In the genomic region with DNA sequence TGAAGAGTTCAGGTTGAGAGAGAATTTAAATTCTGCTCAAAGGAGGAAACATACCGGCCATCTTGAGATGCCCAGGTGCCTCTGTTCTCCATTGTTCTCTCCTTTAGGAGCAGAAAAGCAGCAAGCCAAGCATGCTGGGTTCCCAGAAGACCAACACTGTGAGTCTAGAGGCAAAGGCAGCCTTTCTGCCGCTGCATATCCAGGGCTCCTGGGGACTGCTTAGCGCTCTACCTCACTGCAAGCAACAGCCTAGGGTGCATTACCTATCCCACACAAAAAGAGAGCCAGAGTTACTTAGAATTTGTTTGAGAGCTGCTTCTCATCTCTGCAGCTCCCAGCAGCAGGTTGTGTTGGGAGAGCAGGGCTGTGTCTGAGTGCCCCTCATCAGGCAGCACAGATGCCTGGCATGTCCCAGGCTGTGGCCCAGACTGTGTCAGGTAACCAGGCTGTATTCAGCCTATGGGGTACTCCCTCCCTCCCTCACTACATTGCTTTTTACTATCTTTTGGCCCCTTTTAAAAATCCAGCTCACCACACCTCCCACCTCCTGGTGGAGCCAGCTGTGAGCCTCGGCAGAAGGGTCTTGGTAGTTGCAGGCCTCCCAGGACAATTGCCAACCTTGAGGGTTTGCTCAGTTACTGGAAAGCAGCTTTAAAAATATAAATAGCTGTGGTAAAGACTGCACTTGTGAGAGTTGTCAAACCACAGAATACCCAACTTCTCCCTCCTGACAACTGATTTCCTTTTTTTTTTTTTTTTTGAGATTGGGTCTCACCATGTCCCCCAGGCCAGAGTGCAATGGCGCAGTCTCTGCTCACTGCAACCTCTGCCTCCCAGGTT, we compare ENCODE assay signal across 11 cellular contexts. TPM values are rescaled to one million over a fixed set of nuclear protein-coding genes. Genes with fewer than 3 reads are reported as not detected.
DNase-seq lines count a peak whose midpoint lies in the region; ATAC-seq and TF ChIP-seq lines count a peak whose summit lies in the region.
"Had no signal": no experiment of that assay in that cellular context is flagged by ENCODE, and none has a peak within 500 bp of the region (broad histone marks: within the 10 kb centered on the region; RNA-seq: fewer than 3 reads in every experiment).

No MANE protein-coding gene starts in this region.

- no peaks in the 10 kb centered on the region for H3K27me3 ChIP-seq in CD4-positive, CD25-positive, alpha-beta regulatory T cell (ENCODE audit: control insufficient read depth, insufficient read depth, low read length)
- H3K27me3 ChIP-seq: cardiac muscle cell had no signal

- H3K27ac Mint-ChIP-seq in CD4-positive, CD25-positive, alpha-beta regulatory T cell: peak overlapping the region in 2 of 3 donors; percentile 66 to 68
- H3K27ac Mint-ChIP-seq in WTC11 (no peak overlapping the region), CD14-positive monocyte (peak overlapping the region in 1 of 7 donors; percentile 36)

- H3K27ac ChIP-seq in CD4-positive, CD25-positive, alpha-beta regulatory T cell (ENCODE audit: insufficient read depth, low read length, poor library complexity, severe bottlenecking): no peak overlapping the region
- H3K27ac ChIP-seq: cardiac muscle cell had no signal

- peak in 1 of 2 donors; percentile 24 for ATAC-seq in CD4-positive, CD25-positive, alpha-beta regulatory T cell (ENCODE audit: low read depth in 2 of 2)
- peak; percentile 67 for ATAC-seq in GM19438 (IDR thresholded peaks at IDR 0.05; ENCODE audit: low read depth, unreplicated experiment)
- peak; percentile 73 for ATAC-seq in HG03196 (IDR thresholded peaks at IDR 0.05; ENCODE audit: unreplicated experiment)
- ATAC-seq in WTC11: peak; percentile 42
- no peak for ATAC-seq in omental fat pad (ENCODE audit: low FRiP score)
- no peak for ATAC-seq in HG03520 (IDR thresholded peaks at IDR 0.05; ENCODE audit: unreplicated experiment)
- ATAC-seq: Panc1 had no signal

- intact Hi-C loops in CD14-positive monocyte (cut with micrococcal nuclease): loop anchor here in 1 of 2 donors (10.0 kb wide), 1 partner anchor 52 kb away; no protein-coding TSS in a partner anchor

- POLR2A ChIA-PET in WTC11 (lab: Charles Lee): no interaction called here

- no peaks in the 10 kb centered on the region for H3K36me3 Mint-ChIP-seq in CD4-positive, CD25-positive, alpha-beta regulatory T cell
- H3K36me3 Mint-ChIP-seq in WTC11 (no peaks in the 10 kb centered on the region), CD14-positive monocyte (no peaks in the 10 kb centered on the region)

- no peak for DNase-seq in CD4-positive, CD25-positive, alpha-beta regulatory T cell
- no peak for DNase-seq in WTC11 (ENCODE audit: low spot score)
- no peak for DNase-seq in omental fat pad (ENCODE audit: low spot score)
- DNase-seq in CD14-positive monocyte (ENCODE audit: low spot score): no peak
- DNase-seq in activated CD8-positive, alpha-beta memory T cell treated with anti-CD3 and anti-CD28 coated beads, Interleukin-2, amount 50 U/mL, for 48 hours: no peak

- H3K36me3 ChIP-seq in CD4-positive, CD25-positive, alpha-beta regulatory T cell (ENCODE audit: control insufficient read depth, insufficient read depth, low read length): no peaks in the 10 kb centered on the region
- H3K36me3 ChIP-seq: cardiac muscle cell had no signal

- H3K4me3 Mint-ChIP-seq in CD4-positive, CD25-positive, alpha-beta regulatory T cell: no peak overlapping the region
- no peak overlapping the region for H3K4me3 Mint-ChIP-seq in WTC11
- peak overlapping the region in 1 of 2 donors; percentile 7 for H3K4me3 Mint-ChIP-seq in CD14-positive monocyte

- CTCF ChIA-PET in WTC11 (lab: Charles Lee): interaction anchor here (5.4 kb wide), 1 partner anchor 13 kb away, joined by 49 read pairs; no protein-coding TSS in a partner anchor

- peaks cover 0 to 8% (median 4%) of the 10 kb centered on the region in 4 donors for H3K4me1 Mint-ChIP-seq in CD4-positive, CD25-positive, alpha-beta regulatory T cell
- H3K4me1 Mint-ChIP-seq in WTC11: peaks cover 5% of the 10 kb centered on the region
- peaks cover 32% of the 10 kb centered on the region for H3K4me1 Mint-ChIP-seq in CD14-positive monocyte

- H3K4me3 ChIP-seq in CD4-positive, CD25-positive, alpha-beta regulatory T cell (ENCODE audit: low read depth, low read length): no peak overlapping the region
- H3K4me3 ChIP-seq: cardiac muscle cell had no signal

- no peaks in the 10 kb centered on the region for H3K4me1 ChIP-seq in CD4-positive, CD25-positive, alpha-beta regulatory T cell (ENCODE audit: control insufficient read depth, insufficient read depth, low read length, poor library complexity, severe bottlenecking)

- peaks cover 0 to 7% of the 10 kb centered on the region in 2 experiments for H3K9me3 ChIP-seq in CD4-positive, CD25-positive, alpha-beta regulatory T cell (ENCODE audit: control insufficient read depth in 2 of 2, low read length in 2 of 2)

- H3K9me3 Mint-ChIP-seq in CD4-positive, CD25-positive, alpha-beta regulatory T cell: peaks cover 0 to 2% (median 0%) of the 10 kb centered on the region in 7 donors
- H3K9me3 Mint-ChIP-seq in WTC11: no peaks in the 10 kb centered on the region
- H3K9me3 Mint-ChIP-seq in CD14-positive monocyte: no peaks in the 10 kb centered on the region

- H3K27me3 Mint-ChIP-seq in CD4-positive, CD25-positive, alpha-beta regulatory T cell: no peaks in the 10 kb centered on the region
- H3K27me3 Mint-ChIP-seq in WTC11 (ENCODE audit: low read depth) (no peaks in the 10 kb centered on the region), CD14-positive monocyte (ENCODE audit: low read depth in 3 of 3) (peaks cover 0 to 5% (median 0%) of the 10 kb centered on the region in 3 donors)

- TF ChIP-seq CTCF in WTC11 (IDR thresholded peaks at IDR 0.05): no peak
- TF ChIP-seq CTCF in omental fat pad (IDR thresholded peaks at IDR 0.05): no peak
- TF ChIP-seq CTCF in CD14-positive monocyte (IDR thresholded peaks at IDR 0.05): no peak

TF ChIP-seq in WTC11, 78 proteins besides CTCF, POLR2A, EP300 and RAD21 (continues in another document):
- TF ChIP-seq, protein P1, sequence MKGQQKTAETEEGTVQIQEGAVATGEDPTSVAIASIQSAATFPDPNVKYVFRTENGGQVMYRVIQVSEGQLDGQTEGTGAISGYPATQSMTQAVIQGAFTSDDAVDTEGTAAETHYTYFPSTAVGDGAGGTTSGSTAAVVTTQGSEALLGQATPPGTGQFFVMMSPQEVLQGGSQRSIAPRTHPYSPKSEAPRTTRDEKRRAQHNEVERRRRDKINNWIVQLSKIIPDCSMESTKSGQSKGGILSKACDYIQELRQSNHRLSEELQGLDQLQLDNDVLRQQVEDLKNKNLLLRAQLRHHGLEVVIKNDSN (CRISPR knock-in tag; IDR thresholded peaks at IDR 0.05): no peak
- TF ChIP-seq, protein P2, sequence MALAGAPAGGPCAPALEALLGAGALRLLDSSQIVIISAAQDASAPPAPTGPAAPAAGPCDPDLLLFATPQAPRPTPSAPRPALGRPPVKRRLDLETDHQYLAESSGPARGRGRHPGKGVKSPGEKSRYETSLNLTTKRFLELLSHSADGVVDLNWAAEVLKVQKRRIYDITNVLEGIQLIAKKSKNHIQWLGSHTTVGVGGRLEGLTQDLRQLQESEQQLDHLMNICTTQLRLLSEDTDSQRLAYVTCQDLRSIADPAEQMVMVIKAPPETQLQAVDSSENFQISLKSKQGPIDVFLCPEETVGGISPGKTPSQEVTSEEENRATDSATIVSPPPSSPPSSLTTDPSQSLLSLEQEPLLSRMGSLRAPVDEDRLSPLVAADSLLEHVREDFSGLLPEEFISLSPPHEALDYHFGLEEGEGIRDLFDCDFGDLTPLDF (CRISPR knock-in tag; IDR thresholded peaks at IDR 0.05): no peak
- TF ChIP-seq TP53 (CRISPR knock-in tag; IDR thresholded peaks at IDR 0.05) (no peak), ZBTB21 (CRISPR knock-in tag; IDR thresholded peaks at IDR 0.05; ENCODE audit: borderline replicate concordance) (no peak)
- TF ChIP-seq, protein P3, sequence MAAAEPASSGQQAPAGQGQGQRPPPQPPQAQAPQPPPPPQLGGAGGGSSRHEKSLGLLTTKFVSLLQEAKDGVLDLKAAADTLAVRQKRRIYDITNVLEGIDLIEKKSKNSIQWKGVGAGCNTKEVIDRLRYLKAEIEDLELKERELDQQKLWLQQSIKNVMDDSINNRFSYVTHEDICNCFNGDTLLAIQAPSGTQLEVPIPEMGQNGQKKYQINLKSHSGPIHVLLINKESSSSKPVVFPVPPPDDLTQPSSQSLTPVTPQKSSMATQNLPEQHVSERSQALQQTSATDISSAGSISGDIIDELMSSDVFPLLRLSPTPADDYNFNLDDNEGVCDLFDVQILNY (CRISPR knock-in tag; IDR thresholded peaks at IDR 0.05): no peak
- TF ChIP-seq, protein P4, sequence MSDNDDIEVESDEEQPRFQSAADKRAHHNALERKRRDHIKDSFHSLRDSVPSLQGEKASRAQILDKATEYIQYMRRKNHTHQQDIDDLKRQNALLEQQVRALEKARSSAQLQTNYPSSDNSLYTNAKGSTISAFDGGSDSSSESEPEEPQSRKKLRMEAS (CRISPR knock-in tag; IDR thresholded peaks at IDR 0.05): no peak
- TF ChIP-seq, protein P5, sequence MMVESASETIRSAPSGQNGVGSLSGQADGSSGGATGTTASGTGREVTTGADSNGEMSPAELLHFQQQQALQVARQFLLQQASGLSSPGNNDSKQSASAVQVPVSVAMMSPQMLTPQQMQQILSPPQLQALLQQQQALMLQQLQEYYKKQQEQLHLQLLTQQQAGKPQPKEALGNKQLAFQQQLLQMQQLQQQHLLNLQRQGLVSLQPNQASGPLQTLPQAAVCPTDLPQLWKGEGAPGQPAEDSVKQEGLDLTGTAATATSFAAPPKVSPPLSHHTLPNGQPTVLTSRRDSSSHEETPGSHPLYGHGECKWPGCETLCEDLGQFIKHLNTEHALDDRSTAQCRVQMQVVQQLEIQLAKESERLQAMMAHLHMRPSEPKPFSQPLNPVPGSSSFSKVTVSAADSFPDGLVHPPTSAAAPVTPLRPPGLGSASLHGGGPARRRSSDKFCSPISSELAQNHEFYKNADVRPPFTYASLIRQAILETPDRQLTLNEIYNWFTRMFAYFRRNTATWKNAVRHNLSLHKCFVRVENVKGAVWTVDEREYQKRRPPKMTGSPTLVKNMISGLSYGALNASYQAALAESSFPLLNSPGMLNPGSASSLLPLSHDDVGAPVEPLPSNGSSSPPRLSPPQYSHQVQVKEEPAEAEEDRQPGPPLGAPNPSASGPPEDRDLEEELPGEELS (CRISPR knock-in tag; IDR thresholded peaks at IDR 0.05): no peak

RNA-seq across cellular contexts. Expression of a gene that starts 30.2 kb away (rescaled TPM):
- 0.42 TPM for total RNA-seq in CD4-positive, CD25-positive, alpha-beta regulatory T cell
- under 1 TPM in 1 of 4 donors, not detected in 3; 0.23 TPM for polyA plus RNA-seq in CD4-positive, CD25-positive, alpha-beta regulatory T cell
- total RNA-seq in WTC11 (2021) (0.37 to 1.4 TPM (median 0.80 TPM) in 3 replicates), omental fat pad (under 1 TPM in 2 of 4 donors, not detected in 2; 0.56 to 0.72 TPM)
- not detected for polyA plus RNA-seq in CD14-positive monocyte
- total RNA-seq: Daoy had no signal
- polyA plus RNA-seq: cardiac muscle cell had no signal

Comparison
In these comparisons a context has a peak if more than half of its experiments do, and no peak if none do; other contexts are left out.
1. ATAC-seq: peak in GM19438 (single experiment), HG03196 (single experiment) and WTC11 (single experiment); none in omental fat pad (single experiment) and HG03520 (single experiment).